10 cellular contexts compared by ENCODE assay signal in genomic region chr17:75267403-75268232, GRCh38. TPM values are rescaled to one million over a fixed set of nuclear protein-coding genes. Genes with fewer than 3 reads are reported as not detected.
DNase-seq lines count a peak whose midpoint lies in the region; ATAC-seq and TF ChIP-seq lines count a peak whose summit lies in the region.
"Had no signal": no experiment of that assay in that cellular context is flagged by ENCODE, and none has a peak within 500 bp of the region (broad histone marks: within the 10 kb centered on the region; RNA-seq: fewer than 3 reads in every experiment).

No MANE protein-coding gene starts in this region.

- H3K4me3 ChIP-seq in MG63 (no peak overlapping the region), coronary artery (no peak overlapping the region)

- no peak overlapping the region for H3K4me3 Mint-ChIP-seq in activated naive CD8-positive, alpha-beta T cell treated with anti-CD3 and anti-CD28 coated beads, Interleukin-2, amount 50 U/mL, for 24 hours
- peak overlapping the region in 1 of 10 donors; percentile 20 for H3K4me3 Mint-ChIP-seq in naive thymus-derived CD8-positive, alpha-beta T cell

- DNase-seq in NCI-H1105 treated with DMSO at 0.1 percent for 48 hours (lab: John Stamatoyannopoulos, UW): peak; percentile 8
- DNase-seq in NCI-H1105 (lab: John Stamatoyannopoulos, UW): no peak
- DNase-seq in MG63: peak; percentile 65
- no peak for DNase-seq in activated naive CD8-positive, alpha-beta T cell treated with anti-CD3 and anti-CD28 coated beads, Interleukin-2, amount 50 U/mL, for 24 hours
- no peak for DNase-seq in naive thymus-derived CD8-positive, alpha-beta T cell
- DNase-seq in coronary artery (ENCODE audit: low spot score): no peak
- DNase-seq: activated CD4-positive, alpha-beta T cell treated with anti-CD3 and anti-CD28 coated beads, Interleukin-2, amount 50 U/mL, for 48 hours; naive B cell had no signal

- TF ChIP-seq CTCF in coronary artery (IDR thresholded peaks at IDR 0.05): no peak

- no peak for ATAC-seq in activated naive CD8-positive, alpha-beta T cell treated with anti-CD3 and anti-CD28 coated beads, Interleukin-2, amount 50 U/mL, for 24 hours
- ATAC-seq in naive thymus-derived CD8-positive, alpha-beta T cell: no peak
- no peak for ATAC-seq in HG02642 (IDR thresholded peaks at IDR 0.05; ENCODE audit: poor library complexity, unreplicated experiment)
- no peak for ATAC-seq in HG03139 (IDR thresholded peaks at IDR 0.05; ENCODE audit: unreplicated experiment)

- no peaks in the 10 kb centered on the region for H3K9me3 Mint-ChIP-seq in activated naive CD8-positive, alpha-beta T cell treated with anti-CD3 and anti-CD28 coated beads, Interleukin-2, amount 50 U/mL, for 24 hours
- H3K9me3 Mint-ChIP-seq in naive thymus-derived CD8-positive, alpha-beta T cell: no peaks in the 10 kb centered on the region
- H3K9me3 Mint-ChIP-seq: naive B cell had no signal

- POLR2A ChIA-PET in naive thymus-derived CD8-positive, alpha-beta T cell (lab: Charles Lee): interaction anchor here (0.7 kb wide), 1 partner anchor 1260 kb away, joined by 4 read pairs; no protein-coding TSS in a partner anchor

- no peaks in the 10 kb centered on the region for H3K27me3 Mint-ChIP-seq in activated naive CD8-positive, alpha-beta T cell treated with anti-CD3 and anti-CD28 coated beads, Interleukin-2, amount 50 U/mL, for 24 hours
- no peaks in the 10 kb centered on the region for H3K27me3 Mint-ChIP-seq in naive thymus-derived CD8-positive, alpha-beta T cell
- H3K27me3 Mint-ChIP-seq: naive B cell had no signal

- H3K36me3 Mint-ChIP-seq in activated naive CD8-positive, alpha-beta T cell treated with anti-CD3 and anti-CD28 coated beads, Interleukin-2, amount 50 U/mL, for 24 hours (ENCODE audit: low read depth): peaks cover 35% of the 10 kb centered on the region
- H3K36me3 Mint-ChIP-seq in naive thymus-derived CD8-positive, alpha-beta T cell: peaks cover 0 to 41% (median 4%) of the 10 kb centered on the region in 3 donors
- H3K36me3 Mint-ChIP-seq: naive B cell had no signal

- no peak overlapping the region for H3K27ac ChIP-seq in coronary artery

- no peaks in the 10 kb centered on the region for H3K27me3 ChIP-seq in MG63

- no peaks in the 10 kb centered on the region for H3K9me3 ChIP-seq in MG63

- peaks cover 42% of the 10 kb centered on the region for H3K36me3 ChIP-seq in MG63

- peak overlapping the region; percentile 33 for H3K27ac Mint-ChIP-seq in activated naive CD8-positive, alpha-beta T cell treated with anti-CD3 and anti-CD28 coated beads, Interleukin-2, amount 50 U/mL, for 24 hours
- peak overlapping the region in 6 of 10 donors; percentile 15 to 84 (median 62) for H3K27ac Mint-ChIP-seq in naive thymus-derived CD8-positive, alpha-beta T cell

- H3K4me1 Mint-ChIP-seq in activated naive CD8-positive, alpha-beta T cell treated with anti-CD3 and anti-CD28 coated beads, Interleukin-2, amount 50 U/mL, for 24 hours: peaks cover 26% of the 10 kb centered on the region
- peaks cover 10 to 35% (median 25%) of the 10 kb centered on the region in 4 donors for H3K4me1 Mint-ChIP-seq in naive thymus-derived CD8-positive, alpha-beta T cell

RNA-seq across cellular contexts. Expression of gene MIF4GD, which starts 3.4 kb away (rescaled TPM):
- total RNA-seq in MG63 (2014; rRNA removed; shearing (Covaris generic); ENCODE audit: low replicate concordance): 4.4 and 18.2 TPM in 2 replicates
- total RNA-seq in naive thymus-derived CD8-positive, alpha-beta T cell: 10 to 100 TPM; 37.3 to 39.4 TPM
- 10 to 100 TPM; 76.2 to 96.6 (median 90.5) TPM for polyA plus RNA-seq in naive thymus-derived CD8-positive, alpha-beta T cell

RNA-seq across cellular contexts. Expression of gene MRPS7, which starts 5.9 kb away (rescaled TPM):
- 78.0 and 101 TPM in 2 replicates for total RNA-seq in MG63 (2014; rRNA removed; shearing (Covaris generic); ENCODE audit: low replicate concordance)
- total RNA-seq in naive thymus-derived CD8-positive, alpha-beta T cell: 10 to 100 TPM; 40.5 to 41.1 TPM
- 100 to 1,000 TPM; 113 to 132 (median 122) TPM for polyA plus RNA-seq in naive thymus-derived CD8-positive, alpha-beta T cell

RNA-seq across cellular contexts. Expression of gene GGA3, which starts 6.2 kb away (rescaled TPM):
- 5.8 and 9.2 TPM in 2 replicates for total RNA-seq in MG63 (2014; rRNA removed; shearing (Covaris generic); ENCODE audit: low replicate concordance)
- 100 to 1,000 TPM; 105 to 107 TPM for total RNA-seq in naive thymus-derived CD8-positive, alpha-beta T cell
- polyA plus RNA-seq in naive thymus-derived CD8-positive, alpha-beta T cell: 10 to 100 TPM in 2 of 3 donors, 1 to 10 TPM in 1; 6.2 to 20.1 (median 14.7) TPM

RNA-seq across cellular contexts. Expression of gene SLC25A19, which starts 21.6 kb away (rescaled TPM):
- 17.8 and 21.7 TPM in 2 replicates for total RNA-seq in MG63 (2014; rRNA removed; shearing (Covaris generic); ENCODE audit: low replicate concordance)
- 10 to 100 TPM; 20.5 to 22.5 TPM for total RNA-seq in naive thymus-derived CD8-positive, alpha-beta T cell
- polyA plus RNA-seq in naive thymus-derived CD8-positive, alpha-beta T cell: 10 to 100 TPM; 11.2 to 15.4 (median 13.3) TPM

Comparison
In these comparisons a context has a peak if more than half of its experiments do, and no peak if none do; other contexts are left out.
1. DNase-seq: peak in NCI-H1105 treated with DMSO at 0.1 percent for 48 hours (single experiment) and MG63 (single experiment); none in NCI-H1105 (single experiment), activated naive CD8-positive, alpha-beta T cell treated with anti-CD3 and anti-CD28 coated beads, Interleukin-2, amount 50 U/mL, for 24 hours (single experiment), naive thymus-derived CD8-positive, alpha-beta T cell (0 of 10) and coronary artery (single experiment).
2. RNA of gene GGA3, which starts 6.2 kb away (total RNA-seq): 105 to 107 TPM in naive thymus-derived CD8-positive, alpha-beta T cell; 5.8 to 9.2 TPM in MG63; every median in the first group is over 10 times any median in the second.